Comparison of ENCODE assay signal across 1 cellular context in genomic region chr7:26850193-26850651, GRCh38.
A peak's percentile ranks its signal among the peaks of the same experiment; 100 is the strongest.
TF ChIP-seq lines count a peak whose summit lies in the region.

No MANE protein-coding gene starts in this region.

TF ChIP-seq in K562, 482 proteins besides CTCF, POLR2A, EP300 and RAD21 (continued from another document and continues in another):
- no peak for TF ChIP-seq PCBP2 (IDR thresholded peaks at IDR 0.05; ENCODE audit: low read depth, low read length, poor library complexity, severe bottlenecking)
- no peak for TF ChIP-seq ZNF354B (CRISPR knock-in tag; IDR thresholded peaks at IDR 0.05)
- TF ChIP-seq E4F1 (CRISPR knock-in tag; IDR thresholded peaks at IDR 0.05; ENCODE audit: borderline replicate concordance): no peak
- TF ChIP-seq, protein P1, sequence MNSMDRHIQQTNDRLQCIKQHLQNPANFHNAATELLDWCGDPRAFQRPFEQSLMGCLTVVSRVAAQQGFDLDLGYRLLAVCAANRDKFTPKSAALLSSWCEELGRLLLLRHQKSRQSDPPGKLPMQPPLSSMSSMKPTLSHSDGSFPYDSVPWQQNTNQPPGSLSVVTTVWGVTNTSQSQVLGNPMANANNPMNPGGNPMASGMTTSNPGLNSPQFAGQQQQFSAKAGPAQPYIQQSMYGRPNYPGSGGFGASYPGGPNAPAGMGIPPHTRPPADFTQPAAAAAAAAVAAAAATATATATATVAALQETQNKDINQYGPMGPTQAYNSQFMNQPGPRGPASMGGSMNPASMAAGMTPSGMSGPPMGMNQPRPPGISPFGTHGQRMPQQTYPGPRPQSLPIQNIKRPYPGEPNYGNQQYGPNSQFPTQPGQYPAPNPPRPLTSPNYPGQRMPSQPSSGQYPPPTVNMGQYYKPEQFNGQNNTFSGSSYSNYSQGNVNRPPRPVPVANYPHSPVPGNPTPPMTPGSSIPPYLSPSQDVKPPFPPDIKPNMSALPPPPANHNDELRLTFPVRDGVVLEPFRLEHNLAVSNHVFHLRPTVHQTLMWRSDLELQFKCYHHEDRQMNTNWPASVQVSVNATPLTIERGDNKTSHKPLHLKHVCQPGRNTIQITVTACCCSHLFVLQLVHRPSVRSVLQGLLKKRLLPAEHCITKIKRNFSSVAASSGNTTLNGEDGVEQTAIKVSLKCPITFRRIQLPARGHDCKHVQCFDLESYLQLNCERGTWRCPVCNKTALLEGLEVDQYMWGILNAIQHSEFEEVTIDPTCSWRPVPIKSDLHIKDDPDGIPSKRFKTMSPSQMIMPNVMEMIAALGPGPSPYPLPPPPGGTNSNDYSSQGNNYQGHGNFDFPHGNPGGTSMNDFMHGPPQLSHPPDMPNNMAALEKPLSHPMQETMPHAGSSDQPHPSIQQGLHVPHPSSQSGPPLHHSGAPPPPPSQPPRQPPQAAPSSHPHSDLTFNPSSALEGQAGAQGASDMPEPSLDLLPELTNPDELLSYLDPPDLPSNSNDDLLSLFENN (IDR thresholded peaks at IDR 0.05; ENCODE audit: low read depth in 2 of 2, low read length in 2 of 2): no peak
- no peak for TF ChIP-seq KAT8 (IDR thresholded peaks at IDR 0.05; ENCODE audit: low read depth)
- TF ChIP-seq TEAD2 (tag; IDR thresholded peaks at IDR 0.05): no peak
- TF ChIP-seq NR4A1 (CRISPR knock-in tag; IDR thresholded peaks at IDR 0.05): no peak
- 0 out of 2 replicates have a peak, but pooled peaks have one; percentile 23 for TF ChIP-seq NR4A1 (tag; IDR thresholded peaks at IDR 0.05)
- TF ChIP-seq ZNF174 (CRISPR knock-in tag; IDR thresholded peaks at IDR 0.05): no peak
- no peak for TF ChIP-seq STAT5A (IDR thresholded peaks at IDR 0.05; ENCODE audit: borderline replicate concordance, low read length)
- no peak for TF ChIP-seq MNT (conservative IDR thresholded peaks at IDR 0.05)
- no peak for TF ChIP-seq TAF7 (tag; IDR thresholded peaks at IDR 0.05)
- TF ChIP-seq, protein P2, sequence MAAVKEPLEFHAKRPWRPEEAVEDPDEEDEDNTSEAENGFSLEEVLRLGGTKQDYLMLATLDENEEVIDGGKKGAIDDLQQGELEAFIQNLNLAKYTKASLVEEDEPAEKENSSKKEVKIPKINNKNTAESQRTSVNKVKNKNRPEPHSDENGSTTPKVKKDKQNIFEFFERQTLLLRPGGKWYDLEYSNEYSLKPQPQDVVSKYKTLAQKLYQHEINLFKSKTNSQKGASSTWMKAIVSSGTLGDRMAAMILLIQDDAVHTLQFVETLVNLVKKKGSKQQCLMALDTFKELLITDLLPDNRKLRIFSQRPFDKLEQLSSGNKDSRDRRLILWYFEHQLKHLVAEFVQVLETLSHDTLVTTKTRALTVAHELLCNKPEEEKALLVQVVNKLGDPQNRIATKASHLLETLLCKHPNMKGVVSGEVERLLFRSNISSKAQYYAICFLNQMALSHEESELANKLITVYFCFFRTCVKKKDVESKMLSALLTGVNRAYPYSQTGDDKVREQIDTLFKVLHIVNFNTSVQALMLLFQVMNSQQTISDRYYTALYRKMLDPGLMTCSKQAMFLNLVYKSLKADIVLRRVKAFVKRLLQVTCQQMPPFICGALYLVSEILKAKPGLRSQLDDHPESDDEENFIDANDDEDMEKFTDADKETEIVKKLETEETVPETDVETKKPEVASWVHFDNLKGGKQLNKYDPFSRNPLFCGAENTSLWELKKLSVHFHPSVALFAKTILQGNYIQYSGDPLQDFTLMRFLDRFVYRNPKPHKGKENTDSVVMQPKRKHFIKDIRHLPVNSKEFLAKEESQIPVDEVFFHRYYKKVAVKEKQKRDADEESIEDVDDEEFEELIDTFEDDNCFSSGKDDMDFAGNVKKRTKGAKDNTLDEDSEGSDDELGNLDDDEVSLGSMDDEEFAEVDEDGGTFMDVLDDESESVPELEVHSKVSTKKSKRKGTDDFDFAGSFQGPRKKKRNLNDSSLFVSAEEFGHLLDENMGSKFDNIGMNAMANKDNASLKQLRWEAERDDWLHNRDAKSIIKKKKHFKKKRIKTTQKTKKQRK (IDR thresholded peaks at IDR 0.05; ENCODE audit: borderline replicate concordance, low read depth, low read length): no peak
- TF ChIP-seq, protein P3, sequence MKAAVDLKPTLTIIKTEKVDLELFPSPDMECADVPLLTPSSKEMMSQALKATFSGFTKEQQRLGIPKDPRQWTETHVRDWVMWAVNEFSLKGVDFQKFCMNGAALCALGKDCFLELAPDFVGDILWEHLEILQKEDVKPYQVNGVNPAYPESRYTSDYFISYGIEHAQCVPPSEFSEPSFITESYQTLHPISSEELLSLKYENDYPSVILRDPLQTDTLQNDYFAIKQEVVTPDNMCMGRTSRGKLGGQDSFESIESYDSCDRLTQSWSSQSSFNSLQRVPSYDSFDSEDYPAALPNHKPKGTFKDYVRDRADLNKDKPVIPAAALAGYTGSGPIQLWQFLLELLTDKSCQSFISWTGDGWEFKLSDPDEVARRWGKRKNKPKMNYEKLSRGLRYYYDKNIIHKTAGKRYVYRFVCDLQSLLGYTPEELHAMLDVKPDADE (conservative IDR thresholded peaks at IDR 0.05; ENCODE audit: control insufficient read depth, low read depth, low read length): no peak
- TF ChIP-seq PHF21A (IDR thresholded peaks at IDR 0.05; ENCODE audit: borderline replicate concordance, low read depth): no peak
- TF ChIP-seq ZNF280B (CRISPR knock-in tag; IDR thresholded peaks at IDR 0.05): no peak
- TF ChIP-seq, protein P4, sequence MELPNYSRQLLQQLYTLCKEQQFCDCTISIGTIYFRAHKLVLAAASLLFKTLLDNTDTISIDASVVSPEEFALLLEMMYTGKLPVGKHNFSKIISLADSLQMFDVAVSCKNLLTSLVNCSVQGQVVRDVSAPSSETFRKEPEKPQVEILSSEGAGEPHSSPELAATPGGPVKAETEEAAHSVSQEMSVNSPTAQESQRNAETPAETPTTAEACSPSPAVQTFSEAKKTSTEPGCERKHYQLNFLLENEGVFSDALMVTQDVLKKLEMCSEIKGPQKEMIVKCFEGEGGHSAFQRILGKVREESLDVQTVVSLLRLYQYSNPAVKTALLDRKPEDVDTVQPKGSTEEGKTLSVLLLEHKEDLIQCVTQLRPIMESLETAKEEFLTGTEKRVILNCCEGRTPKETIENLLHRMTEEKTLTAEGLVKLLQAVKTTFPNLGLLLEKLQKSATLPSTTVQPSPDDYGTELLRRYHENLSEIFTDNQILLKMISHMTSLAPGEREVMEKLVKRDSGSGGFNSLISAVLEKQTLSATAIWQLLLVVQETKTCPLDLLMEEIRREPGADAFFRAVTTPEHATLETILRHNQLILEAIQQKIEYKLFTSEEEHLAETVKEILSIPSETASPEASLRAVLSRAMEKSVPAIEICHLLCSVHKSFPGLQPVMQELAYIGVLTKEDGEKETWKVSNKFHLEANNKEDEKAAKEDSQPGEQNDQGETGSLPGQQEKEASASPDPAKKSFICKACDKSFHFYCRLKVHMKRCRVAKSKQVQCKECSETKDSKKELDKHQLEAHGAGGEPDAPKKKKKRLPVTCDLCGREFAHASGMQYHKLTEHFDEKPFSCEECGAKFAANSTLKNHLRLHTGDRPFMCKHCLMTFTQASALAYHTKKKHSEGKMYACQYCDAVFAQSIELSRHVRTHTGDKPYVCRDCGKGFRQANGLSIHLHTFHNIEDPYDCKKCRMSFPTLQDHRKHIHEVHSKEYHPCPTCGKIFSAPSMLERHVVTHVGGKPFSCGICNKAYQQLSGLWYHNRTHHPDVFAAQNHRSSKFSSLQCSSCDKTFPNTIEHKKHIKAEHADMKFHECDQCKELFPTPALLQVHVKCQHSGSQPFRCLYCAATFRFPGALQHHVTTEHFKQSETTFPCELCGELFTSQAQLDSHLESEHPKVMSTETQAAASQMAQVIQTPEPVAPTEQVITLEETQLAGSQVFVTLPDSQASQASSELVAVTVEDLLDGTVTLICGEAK (IDR thresholded peaks at IDR 0.05): no peak
- TF ChIP-seq, protein P4 (CRISPR knock-in tag; IDR thresholded peaks at IDR 0.05): no peak
- TF ChIP-seq BMI1 (IDR thresholded peaks at IDR 0.05; ENCODE audit: low read length): 0 out of 2 replicates have a peak, but pooled peaks have one; percentile 38
- TF ChIP-seq MBD2 (IDR thresholded peaks at IDR 0.05; ENCODE audit: borderline replicate concordance, low read depth): no peak
- no peak for TF ChIP-seq ZNF239 (CRISPR knock-in tag; IDR thresholded peaks at IDR 0.05)
- no peak for TF ChIP-seq HCFC1 (IDR thresholded peaks at IDR 0.05; ENCODE audit: low read depth, low read length)
- TF ChIP-seq, protein P5, sequence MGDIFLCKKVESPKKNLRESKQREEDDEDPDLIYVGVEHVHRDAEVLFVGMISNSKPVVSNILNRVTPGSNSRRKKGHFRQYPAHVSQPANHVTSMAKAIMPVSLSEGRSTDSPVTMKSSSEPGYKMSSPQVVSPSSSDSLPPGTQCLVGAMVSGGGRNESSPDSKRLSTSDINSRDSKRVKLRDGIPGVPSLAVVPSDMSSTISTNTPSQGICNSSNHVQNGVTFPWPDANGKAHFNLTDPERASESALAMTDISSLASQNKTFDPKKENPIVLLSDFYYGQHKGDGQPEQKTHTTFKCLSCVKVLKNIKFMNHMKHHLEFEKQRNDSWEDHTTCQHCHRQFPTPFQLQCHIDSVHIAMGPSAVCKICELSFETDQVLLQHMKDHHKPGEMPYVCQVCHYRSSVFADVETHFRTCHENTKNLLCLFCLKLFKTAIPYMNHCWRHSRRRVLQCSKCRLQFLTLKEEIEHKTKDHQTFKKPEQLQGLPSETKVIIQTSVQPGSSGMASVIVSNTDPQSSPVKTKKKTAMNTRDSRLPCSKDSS (IDR thresholded peaks at IDR 0.05; ENCODE audit: low read depth, partially characterized antibody): no peak
- 0 out of 2 replicates have a peak, but pooled peaks have one; percentile 50 for TF ChIP-seq ZKSCAN8 (CRISPR knock-in tag; IDR thresholded peaks at IDR 0.05)
- TF ChIP-seq NRF1 (conservative IDR thresholded peaks at IDR 0.05 in 1 of 2, IDR thresholded peaks at IDR 0.05 in 1 of 2): no peak
- TF ChIP-seq SMARCC2 (IDR thresholded peaks at IDR 0.05; ENCODE audit: low read depth): peak; percentile 96
